In genomic region chr3:49171775-49172500, GRCh38 we compare ENCODE assay signal across 8 cellular contexts. TPM values are rescaled to one million over a fixed set of nuclear protein-coding genes. Genes with fewer than 3 reads are reported as not detected.
DNase-seq lines count a peak whose midpoint lies in the region; ATAC-seq, FAIRE-seq and TF ChIP-seq lines count a peak whose summit lies in the region.

No MANE protein-coding gene starts in this region.

- peak overlapping the region; percentile 56 for H3K27ac Mint-ChIP-seq in HFFc6
- H3K27ac Mint-ChIP-seq in activated naive CD8-positive, alpha-beta T cell treated with anti-CD3 and anti-CD28 coated beads, Interleukin-2, amount 50 U/mL, for 24 hours = no peak overlapping the region

- 21 to 27% (median 23%) methylated on average over 7 of the region's 7 CpGs for WGBS in stomach, 5 donors

- peak overlapping the region; percentile 91 for H3K4me3 Mint-ChIP-seq in HFFc6
- peak overlapping the region; percentile 32 for H3K4me3 Mint-ChIP-seq in activated naive CD8-positive, alpha-beta T cell treated with anti-CD3 and anti-CD28 coated beads, Interleukin-2, amount 50 U/mL, for 24 hours

- no peaks in the 10 kb centered on the region for H3K79me2 ChIP-seq in keratinocyte (ENCODE audit: control insufficient read depth, insufficient read depth, low read length)

- H3K9me3 ChIP-seq in keratinocyte (ENCODE audit: control insufficient read depth, low read depth, low read length) (no peaks in the 10 kb centered on the region), stomach (no peaks in the 10 kb centered on the region)

- ATAC-seq in activated naive CD8-positive, alpha-beta T cell treated with anti-CD3 and anti-CD28 coated beads, Interleukin-2, amount 50 U/mL, for 24 hours = no peak
- ATAC-seq in HG02571 (IDR thresholded peaks at IDR 0.05; ENCODE audit: unreplicated experiment) = no peak
- no peak for ATAC-seq in GM19397 (IDR thresholded peaks at IDR 0.05; ENCODE audit: unreplicated experiment)

- H3K27ac ChIP-seq in keratinocyte (ENCODE audit: control insufficient read depth, insufficient read depth, low read length) = no peak overlapping the region
- H3K27ac ChIP-seq in stomach = peak overlapping the region; percentile 31 to 90 (median 83)

- peak overlapping the region; percentile 99 for H2AFZ ChIP-seq in keratinocyte (ENCODE audit: control insufficient read depth, low read length)

- TF ChIP-seq CTCF in HFFc6 (IDR thresholded peaks at IDR 0.05) (no peak), keratinocyte (optimal IDR thresholded peaks at IDR 0.05 in 1 of 3, IDR thresholded peaks at IDR 0.05 in 1 of 3, conservative IDR thresholded peaks at IDR 0.05 in 1 of 3; ENCODE audit: extremely low read depth in 1 of 3, insufficient read depth in 2 of 3, low read length in 3 of 3) (no peak), stomach (IDR thresholded peaks at IDR 0.05) (no peak)

- FAIRE-seq in keratinocyte (lab: Jason Lieb, UNC) = peak; percentile 34

- H3K27me3 ChIP-seq in keratinocyte (ENCODE audit: control insufficient read depth, extremely low read depth, insufficient read depth, low read length) = no peaks in the 10 kb centered on the region
- H3K27me3 ChIP-seq in stomach = no peaks in the 10 kb centered on the region

- no peaks in the 10 kb centered on the region for H4K20me1 ChIP-seq in keratinocyte (ENCODE audit: control insufficient read depth, extremely low read depth, insufficient read depth, low read length)

- intact Hi-C loops in stomach (cut with DNase I; ENCODE audit: low total_unique reads) = no loop called here

- DNase-seq in HFFc6 (no peak), keratinocyte (ENCODE audit: low read depth, low spot score) (no peak), stomach (no peak), inferior parietal cortex (ENCODE audit: extremely low spot score) (no peak), NCI-H2107 treated with DMSO at 0.1 percent for 48 hours (lab: John Stamatoyannopoulos, UW; ENCODE audit: unreplicated experiment) (no peak)
- no peak for DNase-seq in activated naive CD8-positive, alpha-beta T cell treated with anti-CD3 and anti-CD28 coated beads, Interleukin-2, amount 50 U/mL, for 24 hours

- dilution Hi-C loops in keratinocyte (cut with MboI; ENCODE audit: extremely low pct_ligation_motif_present, low sequenced_read_pairs) = no loop called here

- H3K9ac ChIP-seq in keratinocyte (ENCODE audit: control insufficient read depth, extremely low read depth, insufficient read depth, low read length) = peak overlapping the region; percentile 78

- H3K4me1 Mint-ChIP-seq in HFFc6 (ENCODE audit: low read depth) = peaks cover 31% of the 10 kb centered on the region
- H3K4me1 Mint-ChIP-seq in activated naive CD8-positive, alpha-beta T cell treated with anti-CD3 and anti-CD28 coated beads, Interleukin-2, amount 50 U/mL, for 24 hours = peaks cover 16% of the 10 kb centered on the region

- no peaks in the 10 kb centered on the region for H3K36me3 Mint-ChIP-seq in HFFc6 (ENCODE audit: low read depth)
- no peaks in the 10 kb centered on the region for H3K36me3 Mint-ChIP-seq in activated naive CD8-positive, alpha-beta T cell treated with anti-CD3 and anti-CD28 coated beads, Interleukin-2, amount 50 U/mL, for 24 hours (ENCODE audit: low read depth)

- H3K4me3 ChIP-seq in keratinocyte (ENCODE audit: control insufficient read depth in 2 of 3, extremely low read depth in 1 of 3, insufficient read depth in 2 of 3, low read depth in 1 of 3, low read length in 3 of 3) = peak overlapping the region; percentile 79 to 83 (median 82)
- H3K4me3 ChIP-seq in stomach = peak overlapping the region; percentile 66 to 85 (median 76)

- H3K36me3 ChIP-seq in keratinocyte (ENCODE audit: control insufficient read depth in 2 of 2, extremely low read depth in 1 of 2, insufficient read depth in 2 of 2, low read length in 2 of 2) (peaks cover 0 to 6% of the 10 kb centered on the region in 2 experiments), stomach (peaks cover 4 to 32% (median 27%) of the 10 kb centered on the region in 4 donors)

- H3K4me1 ChIP-seq in keratinocyte (ENCODE audit: control insufficient read depth, extremely low read depth, insufficient read depth, low read length) = peaks cover 11% of the 10 kb centered on the region
- peaks cover 23 to 52% (median 43%) of the 10 kb centered on the region in 4 donors for H3K4me1 ChIP-seq in stomach

- TF ChIP-seq POLR2A in stomach (IDR thresholded peaks at IDR 0.05) = no peak

- TF ChIP-seq EP300 in stomach (IDR thresholded peaks at IDR 0.05) = no peak

- H3K27me3 Mint-ChIP-seq in HFFc6 (ENCODE audit: insufficient read depth) = peaks cover 1% of the 10 kb centered on the region; the same call in 1 of the 2 replicates
- no peaks in the 10 kb centered on the region for H3K27me3 Mint-ChIP-seq in activated naive CD8-positive, alpha-beta T cell treated with anti-CD3 and anti-CD28 coated beads, Interleukin-2, amount 50 U/mL, for 24 hours

- H3K4me2 ChIP-seq in keratinocyte (ENCODE audit: control insufficient read depth, extremely low read depth, insufficient read depth, low read depth, low read length) = peak overlapping the region; percentile 97

- H3K9me1 ChIP-seq in keratinocyte (ENCODE audit: control insufficient read depth, extremely low read depth, insufficient read depth, low read length) = no peaks in the 10 kb centered on the region

- no peaks in the 10 kb centered on the region for H3K9me3 Mint-ChIP-seq in HFFc6
- H3K9me3 Mint-ChIP-seq in activated naive CD8-positive, alpha-beta T cell treated with anti-CD3 and anti-CD28 coated beads, Interleukin-2, amount 50 U/mL, for 24 hours = no peaks in the 10 kb centered on the region

RNA-seq across cellular contexts. Expression of gene KLHDC8B, which starts 0.5 kb away (rescaled TPM):
- 10 to 100 TPM; 16.7 to 22.0 (median 19.6) TPM for total RNA-seq in HFFc6 (2021; fragmentation: NEBNext Ultra II Directional; extraction: Animal tissue kit (Norgen Biotek cat#: 25700))
- polyA plus RNA-seq in keratinocyte (18.3 to 51.6 TPM (median 19.5 TPM) in 3 replicates), stomach (10 to 100 TPM; 15.2 to 37.7 (median 17.6) TPM)
- polyA plus RNA-seq in keratinocyte (2011; ENCODE audit: low read depth) = 9.4 TPM
- polyA plus RNA-seq in keratinocyte (2011; cell fraction: cytosol; rRNA removed) = 20.7 and 27.6 TPM in 2 replicates
- polyA plus RNA-seq in keratinocyte (2011; cell fraction: nucleus; rRNA removed) = 30.1 and 33.7 TPM in 2 replicates
- polyA plus RNA-seq in keratinocyte (2012; ENCODE audit: low replicate concordance) = 13.5 and 54.4 TPM in 2 replicates
- polyA minus RNA-seq in keratinocyte = 10.9 to 42.9 TPM (median 12.5 TPM) in 3 replicates
- polyA minus RNA-seq in keratinocyte (2011; cell fraction: cytosol; rRNA and poly(A)+ RNA removed) = 35.3 TPM
- 10.7 and 11.8 TPM in 2 replicates for polyA minus RNA-seq in keratinocyte (2011; cell fraction: nucleus; rRNA and poly(A)+ RNA removed)
- total RNA-seq in stomach = 10 to 100 TPM; 11.6 to 41.1 (median 20.6) TPM

RNA-seq across cellular contexts. Expression of gene CCDC71, which starts 5.8 kb away (rescaled TPM):
- total RNA-seq in HFFc6 (2021; fragmentation: NEBNext Ultra II Directional; extraction: Animal tissue kit (Norgen Biotek cat#: 25700)) = 10 to 100 TPM; 20.0 to 23.7 (median 21.9) TPM
- polyA plus RNA-seq in keratinocyte = 18.8 to 27.7 TPM (median 21.5 TPM) in 3 replicates
- polyA plus RNA-seq in keratinocyte (2011; ENCODE audit: low read depth) = 7.0 TPM
- polyA plus RNA-seq in keratinocyte (2011; cell fraction: cytosol; rRNA removed) = 16.3 and 24.8 TPM in 2 replicates
- 19.9 and 22.3 TPM in 2 replicates for polyA plus RNA-seq in keratinocyte (2011; cell fraction: nucleus; rRNA removed)
- polyA plus RNA-seq in keratinocyte (2012; ENCODE audit: low replicate concordance) = 6.8 and 23.1 TPM in 2 replicates
- polyA minus RNA-seq in keratinocyte = 26.8 to 56.8 TPM (median 37.7 TPM) in 3 replicates
- 30.9 TPM for polyA minus RNA-seq in keratinocyte (2011; cell fraction: cytosol; rRNA and poly(A)+ RNA removed)
- 16.5 and 17.5 TPM in 2 replicates for polyA minus RNA-seq in keratinocyte (2011; cell fraction: nucleus; rRNA and poly(A)+ RNA removed)
- 10 to 100 TPM in 3 of 5 donors, 1 to 10 TPM in 2; 2.3 to 22.6 (median 12.9) TPM for total RNA-seq in stomach
- 10 to 100 TPM; 11.4 to 15.6 (median 12.6) TPM for polyA plus RNA-seq in stomach

RNA-seq across cellular contexts. Expression of gene LAMB2, which starts 39.1 kb away (rescaled TPM):
- 100 to 1,000 TPM; 432 to 518 (median 449) TPM for total RNA-seq in HFFc6 (2021; fragmentation: NEBNext Ultra II Directional; extraction: Animal tissue kit (Norgen Biotek cat#: 25700))
- 108 to 193 TPM (median 127 TPM) in 3 replicates for polyA plus RNA-seq in keratinocyte
- polyA plus RNA-seq in keratinocyte (2011; ENCODE audit: low read depth) = 71.7 TPM
- 17.9 and 28.8 TPM in 2 replicates for polyA plus RNA-seq in keratinocyte (2011; cell fraction: cytosol; rRNA removed)
- polyA plus RNA-seq in keratinocyte (2011; cell fraction: nucleus; rRNA removed) = 704 and 806 TPM in 2 replicates
- 81.7 and 115 TPM in 2 replicates for polyA plus RNA-seq in keratinocyte (2012; ENCODE audit: low replicate concordance)
- 267 to 518 TPM (median 288 TPM) in 3 replicates for polyA minus RNA-seq in keratinocyte
- polyA minus RNA-seq in keratinocyte (2011; cell fraction: cytosol; rRNA and poly(A)+ RNA removed) = 56.4 TPM
- polyA minus RNA-seq in keratinocyte (2011; cell fraction: nucleus; rRNA and poly(A)+ RNA removed) = 307 and 309 TPM in 2 replicates
- total RNA-seq in stomach = 100 to 1,000 TPM; 195 to 578 (median 552) TPM
- polyA plus RNA-seq in stomach = 100 to 1,000 TPM; 198 to 333 (median 200) TPM

RNA-seq across cellular contexts. Expression of gene USP19, which starts 51.3 kb away (rescaled TPM):
- 10 to 100 TPM; 35.2 to 49.2 (median 42.6) TPM for total RNA-seq in HFFc6 (2021; fragmentation: NEBNext Ultra II Directional; extraction: Animal tissue kit (Norgen Biotek cat#: 25700))
- polyA plus RNA-seq in keratinocyte (21.2 to 31.5 TPM (median 23.1 TPM) in 3 replicates), stomach (10 to 100 TPM; 15.6 to 16.6 (median 15.7) TPM)
- 35.5 TPM for polyA plus RNA-seq in keratinocyte (2011; ENCODE audit: low read depth)
- polyA plus RNA-seq in keratinocyte (2011; cell fraction: cytosol; rRNA removed) = 13.6 and 18.6 TPM in 2 replicates
- polyA plus RNA-seq in keratinocyte (2011; cell fraction: nucleus; rRNA removed) = 45.9 and 55.6 TPM in 2 replicates
- 18.7 and 20.6 TPM in 2 replicates for polyA plus RNA-seq in keratinocyte (2012; ENCODE audit: low replicate concordance)
- 53.1 to 71.7 TPM (median 68.1 TPM) in 3 replicates for polyA minus RNA-seq in keratinocyte
- 28.0 TPM for polyA minus RNA-seq in keratinocyte (2011; cell fraction: cytosol; rRNA and poly(A)+ RNA removed)
- polyA minus RNA-seq in keratinocyte (2011; cell fraction: nucleus; rRNA and poly(A)+ RNA removed) = 38.9 and 46.4 TPM in 2 replicates
- total RNA-seq in stomach = 10 to 100 TPM; 21.6 to 77.2 (median 57.1) TPM
